ENCODE assay signal across 13 cellular contexts in the genomic region with DNA sequence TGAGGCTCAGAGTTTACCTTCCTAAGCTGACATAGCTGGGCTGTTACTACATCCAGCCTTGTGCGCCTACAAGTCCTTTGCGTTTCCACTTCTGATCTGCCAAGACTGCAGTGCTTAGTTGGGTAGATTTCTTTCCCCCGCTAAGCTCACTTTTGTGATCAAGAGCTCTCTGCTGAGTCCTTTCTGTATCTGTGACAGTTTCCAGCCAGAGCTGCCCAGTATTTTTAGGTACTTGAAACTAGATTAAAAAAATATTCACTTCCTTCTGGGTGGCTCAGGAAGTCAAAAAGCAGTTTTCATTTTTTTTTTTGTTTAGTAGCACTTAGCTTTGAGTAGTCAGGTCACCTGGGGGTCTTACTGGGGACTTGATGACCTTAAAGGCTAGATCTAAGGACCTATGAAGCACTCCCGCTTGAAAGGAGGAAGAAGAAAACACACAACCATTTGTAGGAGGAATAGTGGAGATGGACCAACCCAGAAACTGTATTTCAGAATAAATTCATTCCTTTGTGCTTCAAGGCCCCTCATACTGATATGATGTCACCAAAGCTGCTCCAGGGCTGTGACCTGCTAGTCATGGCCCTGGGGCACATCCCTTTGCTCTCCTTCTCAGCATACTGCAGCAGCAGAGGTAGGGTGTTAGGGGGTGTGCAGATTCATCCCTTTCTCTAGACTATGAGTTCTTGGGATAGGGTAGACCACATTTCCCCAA.
DNase-seq lines count a peak whose midpoint lies in the region; ATAC-seq and TF ChIP-seq lines count a peak whose summit lies in the region.
"Had no signal": no experiment of that assay in that cellular context is flagged by ENCODE, and none has a peak within 500 bp of the region (broad histone marks: within the 10 kb centered on the region; RNA-seq: fewer than 3 reads in every experiment).

No MANE protein-coding gene starts in this region.

- no peak for DNase-seq in activated CD8-positive, alpha-beta T cell treated with anti-CD3 and anti-CD28 coated beads, Interleukin-2, amount 10 ng/mL, durations not matched to agents 7 days and 5 days
- DNase-seq in activated CD8-positive, alpha-beta T cell treated with anti-CD3 and anti-CD28 coated beads for 36 hours, result no peak
- DNase-seq in RPMI8226, result peak; percentile 76
- DNase-seq in NCI-H2196 (lab: John Stamatoyannopoulos, UW; ENCODE audit: unreplicated experiment), result no peak
- DNase-seq in activated gamma-delta T cell (lab: John Stamatoyannopoulos, UW), result no peak
- DNase-seq: activated CD4-positive, CD25-positive, alpha-beta regulatory T cell; body of pancreas; GOT3; heart right ventricle; NCI-H524 treated with DMSO at 0.1 percent for 48 hours had no signal

- H3K27ac Mint-ChIP-seq in activated CD8-positive, alpha-beta T cell treated with anti-CD3 and anti-CD28 coated beads, Interleukin-2, amount 10 ng/mL, durations not matched to agents 7 days and 5 days, result peak overlapping the region; percentile 53
- H3K27ac Mint-ChIP-seq in activated CD8-positive, alpha-beta T cell treated with anti-CD3 and anti-CD28 coated beads for 36 hours, result no peak overlapping the region
- peak overlapping the region; percentile 60 for H3K27ac Mint-ChIP-seq in stimulated activated memory B cell treated with anti-CD40 and anti-IgM and Interleukin-4, amounts not matched to agents 10 μg/mL and 1 μg/mL and 100 μg/mL, for 72 hours

- TF ChIP-seq CTCF in activated CD8-positive, alpha-beta T cell treated with anti-CD3 and anti-CD28 coated beads for 36 hours (IDR thresholded peaks at IDR 0.05), result no peak

- no peak for ATAC-seq in activated CD8-positive, alpha-beta T cell treated with anti-CD3 and anti-CD28 coated beads, Interleukin-2, amount 10 ng/mL, durations not matched to agents 7 days and 5 days
- ATAC-seq in activated CD8-positive, alpha-beta T cell treated with anti-CD3 and anti-CD28 coated beads for 36 hours, result no peak
- ATAC-seq in HG02759 (IDR thresholded peaks at IDR 0.05; ENCODE audit: unreplicated experiment), result peak; percentile 46
- ATAC-seq in stimulated activated memory B cell treated with anti-CD40 and anti-IgM and Interleukin-4, amounts not matched to agents 10 μg/mL and 1 μg/mL and 100 μg/mL, for 72 hours, result peak; percentile 53
- no peak for ATAC-seq in SK-N-SH treated with all-trans-retinoic acid at 6 μM for 48 hours
- ATAC-seq: body of pancreas, heart right ventricle had no signal

- peaks cover 6% of the 10 kb centered on the region for H3K27me3 Mint-ChIP-seq in activated CD8-positive, alpha-beta T cell treated with anti-CD3 and anti-CD28 coated beads, Interleukin-2, amount 10 ng/mL, durations not matched to agents 7 days and 5 days (ENCODE audit: low read depth)
- peaks cover 6% of the 10 kb centered on the region for H3K27me3 Mint-ChIP-seq in activated CD8-positive, alpha-beta T cell treated with anti-CD3 and anti-CD28 coated beads for 36 hours
- no peaks in the 10 kb centered on the region for H3K27me3 Mint-ChIP-seq in stimulated activated memory B cell treated with anti-CD40 and anti-IgM and Interleukin-4, amounts not matched to agents 10 μg/mL and 1 μg/mL and 100 μg/mL, for 72 hours

- no peak overlapping the region for H3K4me3 Mint-ChIP-seq in activated CD8-positive, alpha-beta T cell treated with anti-CD3 and anti-CD28 coated beads, Interleukin-2, amount 10 ng/mL, durations not matched to agents 7 days and 5 days
- H3K4me3 Mint-ChIP-seq in activated CD8-positive, alpha-beta T cell treated with anti-CD3 and anti-CD28 coated beads for 36 hours, result no peak overlapping the region
- H3K4me3 Mint-ChIP-seq in stimulated activated memory B cell treated with anti-CD40 and anti-IgM and Interleukin-4, amounts not matched to agents 10 μg/mL and 1 μg/mL and 100 μg/mL, for 72 hours, result no peak overlapping the region

- H3K9me3 Mint-ChIP-seq in activated CD8-positive, alpha-beta T cell treated with anti-CD3 and anti-CD28 coated beads, Interleukin-2, amount 10 ng/mL, durations not matched to agents 7 days and 5 days (ENCODE audit: insufficient read depth), result no peaks in the 10 kb centered on the region
- H3K9me3 Mint-ChIP-seq in activated CD8-positive, alpha-beta T cell treated with anti-CD3 and anti-CD28 coated beads for 36 hours, result no peaks in the 10 kb centered on the region
- no peaks in the 10 kb centered on the region for H3K9me3 Mint-ChIP-seq in stimulated activated memory B cell treated with anti-CD40 and anti-IgM and Interleukin-4, amounts not matched to agents 10 μg/mL and 1 μg/mL and 100 μg/mL, for 72 hours

- POLR2A ChIA-PET in activated CD8-positive, alpha-beta T cell treated with anti-CD3 and anti-CD28 coated beads, Interleukin-2, amount 10 ng/mL, durations not matched to agents 7 days and 5 days (lab: Charles Lee), result no interaction called here
- POLR2A ChIA-PET in activated CD8-positive, alpha-beta T cell treated with anti-CD3 and anti-CD28 coated beads for 36 hours (lab: Charles Lee), result no interaction called here

- no peaks in the 10 kb centered on the region for H3K36me3 Mint-ChIP-seq in activated CD8-positive, alpha-beta T cell treated with anti-CD3 and anti-CD28 coated beads, Interleukin-2, amount 10 ng/mL, durations not matched to agents 7 days and 5 days (ENCODE audit: low read depth)
- no peaks in the 10 kb centered on the region for H3K36me3 Mint-ChIP-seq in activated CD8-positive, alpha-beta T cell treated with anti-CD3 and anti-CD28 coated beads for 36 hours (ENCODE audit: low read depth)
- no peaks in the 10 kb centered on the region for H3K36me3 Mint-ChIP-seq in stimulated activated memory B cell treated with anti-CD40 and anti-IgM and Interleukin-4, amounts not matched to agents 10 μg/mL and 1 μg/mL and 100 μg/mL, for 72 hours

- CTCF ChIA-PET in activated CD8-positive, alpha-beta T cell treated with anti-CD3 and anti-CD28 coated beads, Interleukin-2, amount 10 ng/mL, durations not matched to agents 7 days and 5 days (lab: Charles Lee), result interaction anchor here (0.8 kb wide), 1 partner anchor 24 kb away, joined by 3 read pairs; no protein-coding TSS in a partner anchor
- CTCF ChIA-PET in activated CD8-positive, alpha-beta T cell treated with anti-CD3 and anti-CD28 coated beads for 36 hours (lab: Charles Lee), result interaction anchor here (1.0 kb wide), 1 partner anchor 55 kb away, joined by 3 read pairs; no protein-coding TSS in a partner anchor

- intact Hi-C loops in activated CD8-positive, alpha-beta T cell treated with anti-CD3 and anti-CD28 coated beads for 36 hours (cut with micrococcal nuclease), result no loop called here

- H3K4me1 Mint-ChIP-seq in activated CD8-positive, alpha-beta T cell treated with anti-CD3 and anti-CD28 coated beads, Interleukin-2, amount 10 ng/mL, durations not matched to agents 7 days and 5 days (ENCODE audit: low read depth), result peaks cover 23% of the 10 kb centered on the region
- peaks cover 11% of the 10 kb centered on the region for H3K4me1 Mint-ChIP-seq in activated CD8-positive, alpha-beta T cell treated with anti-CD3 and anti-CD28 coated beads for 36 hours (ENCODE audit: low read depth)
- peaks cover 24% of the 10 kb centered on the region for H3K4me1 Mint-ChIP-seq in stimulated activated memory B cell treated with anti-CD40 and anti-IgM and Interleukin-4, amounts not matched to agents 10 μg/mL and 1 μg/mL and 100 μg/mL, for 72 hours

TF ChIP-seq in SK-N-SH treated with all-trans-retinoic acid at 6 μM for 48 hours, 23 proteins besides CTCF, POLR2A, EP300 and RAD21:
- no peak for TF ChIP-seq BACH2 (CRISPR knock-in tag; IDR thresholded peaks at IDR 0.05; ENCODE audit: borderline replicate concordance)
- no peak for TF ChIP-seq CSDC2 (CRISPR knock-in tag; IDR thresholded peaks at IDR 0.05)
- TF ChIP-seq SNAI2 (CRISPR knock-in tag; IDR thresholded peaks at IDR 0.05), result no peak
- no peak for TF ChIP-seq ISL1 (CRISPR knock-in tag; IDR thresholded peaks at IDR 0.05)
- TF ChIP-seq, protein P1, sequence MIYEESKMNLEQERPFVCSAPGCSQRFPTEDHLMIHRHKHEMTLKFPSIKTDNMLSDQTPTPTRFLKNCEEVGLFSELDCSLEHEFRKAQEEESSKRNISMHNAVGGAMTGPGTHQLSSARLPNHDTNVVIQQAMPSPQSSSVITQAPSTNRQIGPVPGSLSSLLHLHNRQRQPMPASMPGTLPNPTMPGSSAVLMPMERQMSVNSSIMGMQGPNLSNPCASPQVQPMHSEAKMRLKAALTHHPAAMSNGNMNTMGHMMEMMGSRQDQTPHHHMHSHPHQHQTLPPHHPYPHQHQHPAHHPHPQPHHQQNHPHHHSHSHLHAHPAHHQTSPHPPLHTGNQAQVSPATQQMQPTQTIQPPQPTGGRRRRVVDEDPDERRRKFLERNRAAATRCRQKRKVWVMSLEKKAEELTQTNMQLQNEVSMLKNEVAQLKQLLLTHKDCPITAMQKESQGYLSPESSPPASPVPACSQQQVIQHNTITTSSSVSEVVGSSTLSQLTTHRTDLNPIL (CRISPR knock-in tag; IDR thresholded peaks at IDR 0.05; ENCODE audit: low read depth), result no peak
- no peak for TF ChIP-seq TOX (CRISPR knock-in tag; IDR thresholded peaks at IDR 0.05; ENCODE audit: borderline replicate concordance)
- TF ChIP-seq ZNF565 (CRISPR knock-in tag; conservative IDR thresholded peaks at IDR 0.05; ENCODE audit: low read depth), result no peak

Comparison
In these comparisons a context has a peak if more than half of its experiments do, and no peak if none do; other contexts are left out.
1. ATAC-seq: peak in HG02759 (single experiment) and stimulated activated memory B cell treated with anti-CD40 and anti-IgM and Interleukin-4, amounts not matched to agents 10 μg/mL and 1 μg/mL and 100 μg/mL, for 72 hours (single experiment); none in activated CD8-positive, alpha-beta T cell treated with anti-CD3 and anti-CD28 coated beads, Interleukin-2, amount 10 ng/mL, durations not matched to agents 7 days and 5 days (single experiment), activated CD8-positive, alpha-beta T cell treated with anti-CD3 and anti-CD28 coated beads for 36 hours (single experiment) and SK-N-SH treated with all-trans-retinoic acid at 6 μM for 48 hours (single experiment).